In the genomic region with DNA sequence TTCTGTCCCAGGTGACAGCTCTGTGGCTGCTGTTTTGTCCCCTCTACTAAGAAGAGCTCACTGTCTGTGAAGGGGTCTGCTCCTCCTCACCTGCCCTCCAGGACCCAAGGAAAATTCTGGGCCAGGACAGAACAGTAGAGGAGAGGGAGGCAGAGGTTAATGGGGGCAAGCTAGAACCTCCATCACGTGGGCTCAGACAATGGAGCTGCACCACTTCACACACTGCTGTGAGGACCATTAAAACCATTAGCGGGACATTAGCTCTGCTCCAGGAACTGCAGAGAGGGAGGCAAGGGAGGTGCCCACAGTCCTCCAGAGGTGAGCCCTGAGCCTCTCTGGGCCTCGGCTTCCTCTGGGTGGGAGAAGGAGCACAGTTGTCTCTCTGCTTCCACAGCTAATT, we compare ENCODE assay signal across 1 cellular context.
TF ChIP-seq lines count a peak whose summit lies in the region.

No MANE protein-coding gene starts in this region.

TF ChIP-seq in IMR-90, 13 proteins besides CTCF, POLR2A, EP300 and RAD21 (continued from another document):
- TF ChIP-seq, protein P1, sequence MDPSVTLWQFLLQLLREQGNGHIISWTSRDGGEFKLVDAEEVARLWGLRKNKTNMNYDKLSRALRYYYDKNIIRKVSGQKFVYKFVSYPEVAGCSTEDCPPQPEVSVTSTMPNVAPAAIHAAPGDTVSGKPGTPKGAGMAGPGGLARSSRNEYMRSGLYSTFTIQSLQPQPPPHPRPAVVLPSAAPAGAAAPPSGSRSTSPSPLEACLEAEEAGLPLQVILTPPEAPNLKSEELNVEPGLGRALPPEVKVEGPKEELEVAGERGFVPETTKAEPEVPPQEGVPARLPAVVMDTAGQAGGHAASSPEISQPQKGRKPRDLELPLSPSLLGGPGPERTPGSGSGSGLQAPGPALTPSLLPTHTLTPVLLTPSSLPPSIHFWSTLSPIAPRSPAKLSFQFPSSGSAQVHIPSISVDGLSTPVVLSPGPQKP (IDR thresholded peaks at IDR 0.05; ENCODE audit: borderline replicate concordance, low read depth, low read length), result no peak
